In the genomic region with DNA sequence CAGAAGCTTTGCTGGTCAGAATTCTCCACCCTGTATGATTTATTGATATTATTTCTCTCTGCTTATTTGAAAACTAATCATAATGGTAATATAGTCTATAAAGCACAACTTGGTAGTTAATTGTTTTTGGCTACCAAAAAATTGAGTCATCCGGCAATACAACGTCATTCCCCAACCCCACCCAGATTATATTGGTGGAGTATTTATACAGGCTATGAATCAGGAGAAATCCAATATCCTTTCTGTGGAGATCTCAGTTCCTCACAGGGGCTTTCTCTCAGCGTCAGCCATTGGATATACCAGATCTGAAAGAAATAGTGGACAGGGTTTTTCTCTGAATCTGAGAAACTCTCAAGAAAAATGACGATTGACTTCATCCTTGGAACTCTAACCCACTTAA, we compare ENCODE assay signal across 22 cellular contexts.
"Had no signal": no experiment of that assay in that cellular context is flagged by ENCODE, and none has a peak within 500 bp of the region (broad histone marks: within the 10 kb centered on the region; RNA-seq: fewer than 3 reads in every experiment).

No MANE protein-coding gene starts in this region.

- H3K9me3 ChIP-seq: colonic mucosa, esophagus squamous epithelium, gastrocnemius medialis, lower lobe of right lung had no signal

- H3K27ac ChIP-seq: colonic mucosa, epithelial cell of prostate, esophagus squamous epithelium, gastrocnemius medialis, heart right ventricle, left lung, lower lobe of right lung had no signal

- H3K27me3 ChIP-seq: colonic mucosa, esophagus squamous epithelium, gastrocnemius medialis, heart right ventricle, left lung had no signal

- H3K4me3 ChIP-seq: colonic mucosa, esophagus squamous epithelium, gastrocnemius medialis, heart right ventricle, left lung, lower lobe of right lung, mucosa of descending colon had no signal

- H3K4me1 ChIP-seq: colonic mucosa, esophagus squamous epithelium, gastrocnemius medialis, heart right ventricle, left lung, lower lobe of right lung had no signal

- H3K36me3 ChIP-seq: colonic mucosa, esophagus squamous epithelium, gastrocnemius medialis, heart right ventricle, left lung, lower lobe of right lung had no signal

- DNase-seq: colonic mucosa; cortex of kidney; effector CD8-positive, alpha-beta T cell; effector memory CD8-positive, alpha-beta T cell; endodermal cell; erythroblast; esophagus squamous epithelium; foreskin melanocyte; gastrocnemius medialis; glutamatergic neuron; head of caudate nucleus; heart right ventricle; hippocampal formation; left cardiac atrium; left lung; left ventricle myocardium superior; lower lobe of right lung; mesenchymal stem cell; mucosa of descending colon; naive B cell had no signal

- ATAC-seq: effector memory CD8-positive, alpha-beta T cell; esophagus mucosa; gastrocnemius medialis; heart right ventricle; left cardiac atrium; left lung; left ventricle myocardium superior; lower lobe of right lung; mucosa of descending colon had no signal
